Comparison of ENCODE assay signal across 18 cellular contexts in the genomic region with DNA sequence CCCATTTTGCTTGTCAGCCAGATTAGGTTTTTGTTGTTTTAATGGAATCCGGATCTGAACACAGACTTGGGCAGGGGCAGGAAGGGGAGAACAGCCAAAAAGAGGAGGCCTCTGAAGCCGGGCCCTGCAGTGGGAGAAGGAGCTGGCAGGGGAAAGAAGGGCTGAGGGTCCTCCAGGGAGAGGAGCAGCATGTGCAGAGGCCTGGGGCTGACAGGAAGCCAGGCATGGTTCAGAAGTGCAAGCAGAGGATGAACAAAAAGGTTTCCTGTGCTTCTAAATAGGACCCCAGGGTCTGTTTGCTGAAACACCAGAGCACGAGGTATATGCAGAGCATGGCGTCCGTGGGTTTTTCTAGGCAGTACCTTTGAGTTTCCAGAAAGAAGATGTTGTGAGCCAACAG. TPM values are rescaled to one million over a fixed set of nuclear protein-coding genes. Genes with fewer than 3 reads are reported as not detected.
DNase-seq lines count a peak whose midpoint lies in the region; ATAC-seq and TF ChIP-seq lines count a peak whose summit lies in the region.
"Had no signal": no experiment of that assay in that cellular context is flagged by ENCODE, and none has a peak within 500 bp of the region (broad histone marks: within the 10 kb centered on the region; RNA-seq: fewer than 3 reads in every experiment).

No MANE protein-coding gene starts in this region.

- H3K9ac ChIP-seq in DND-41 (ENCODE audit: low read depth, low read length), result no peak overlapping the region
- H3K9ac ChIP-seq: KMS-11 had no signal

- peaks cover 0 to 2% of the 10 kb centered on the region in 2 donors for H3K9me3 Mint-ChIP-seq in stimulated activated naive CD8-positive, alpha-beta T cell treated with anti-CD3 and anti-CD28 coated beads, Interleukin-15, amount 100 ng/mL, for 72 hours
- H3K9me3 Mint-ChIP-seq in activated T-helper 17 cell treated with anti-CD3 and anti-CD28 coated beads, Interleukin-2, amount 50 U/mL, for 72 hours, result no peaks in the 10 kb centered on the region
- H3K9me3 Mint-ChIP-seq: GM23338, IgD-negative memory B cell had no signal

- TF ChIP-seq CTCF in DND-41 (IDR thresholded peaks at IDR 0.05; ENCODE audit: borderline replicate concordance, extremely low read depth, low read length, poor library complexity, severe bottlenecking), result no peak
- TF ChIP-seq CTCF in left ventricle myocardium inferior (IDR thresholded peaks at IDR 0.05; ENCODE audit: borderline replicate concordance), result no peak
- no peak for TF ChIP-seq CTCF in upper lobe of left lung (IDR thresholded peaks at IDR 0.05)

- TF ChIP-seq POLR2A in upper lobe of left lung (IDR thresholded peaks at IDR 0.05), result no peak

- WGBS in thymus, result 71% methylated on average over 5 of the region's 5 CpGs
- 72 to 74% methylated on average over 5 of the region's 5 CpGs for WGBS in upper lobe of left lung, 2 donors

- intact Hi-C loops in left ventricle myocardium inferior (cut with micrococcal nuclease), result loop anchor here (5.0 kb wide), 1 partner anchor 193 kb away; no protein-coding TSS in a partner anchor

- H3K4me2 ChIP-seq in DND-41 (ENCODE audit: insufficient read depth, low read length), result no peak overlapping the region
- H3K4me2 ChIP-seq: GM23338, KMS-11 had no signal

- no peak for TF ChIP-seq EP300 in upper lobe of left lung (IDR thresholded peaks at IDR 0.05)

- DNase-seq in stimulated activated naive CD8-positive, alpha-beta T cell treated with anti-CD3 and anti-CD28 coated beads, Interleukin-15, amount 100 ng/mL, for 72 hours, result no peak
- DNase-seq in stimulated activated naive CD8-positive, alpha-beta T cell treated with anti-CD3 and anti-CD28 coated beads, Interleukin-15, Interleukin-2, amounts not matched to agents 100 U/mL and 50 U/mL, for 24 hours, result no peak
- no peak for DNase-seq in DND-41
- no peak for DNase-seq in left ventricle myocardium inferior
- DNase-seq in activated CD8-positive, alpha-beta memory T cell treated with anti-CD3 and anti-CD28 coated beads for 24 hours, result no peak
- no peak for DNase-seq in upper lobe of left lung
- DNase-seq: COR-L47, NCI-H1048, NCI-H1694 treated with DMSO at 0.1 percent for 48 hours, NCI-H2081, NCI-H2227 treated with DMSO at 0.1 percent for 48 hours had no signal

- H3K27me3 Mint-ChIP-seq in stimulated activated naive CD8-positive, alpha-beta T cell treated with anti-CD3 and anti-CD28 coated beads, Interleukin-15, amount 100 ng/mL, for 72 hours, result no peaks in the 10 kb centered on the region
- H3K27me3 Mint-ChIP-seq in activated T-helper 17 cell treated with anti-CD3 and anti-CD28 coated beads, Interleukin-2, amount 50 U/mL, for 72 hours, result peaks cover 4% of the 10 kb centered on the region

- H2AFZ ChIP-seq in DND-41 (ENCODE audit: low read depth, low read length), result no peak overlapping the region; the same call in 1 of the 2 replicates

- H3K27ac ChIP-seq in DND-41 (ENCODE audit: low read length) (no peak overlapping the region), thymus (ENCODE audit: low read depth) (peak overlapping the region; percentile 33), left ventricle myocardium inferior (replicated peaks) (no peak overlapping the region), upper lobe of left lung (no peak overlapping the region)
- H3K27ac ChIP-seq: KMS-11, RWPE1 had no signal

- no peak overlapping the region for H3K4me3 Mint-ChIP-seq in stimulated activated naive CD8-positive, alpha-beta T cell treated with anti-CD3 and anti-CD28 coated beads, Interleukin-15, amount 100 ng/mL, for 72 hours
- no peak overlapping the region for H3K4me3 Mint-ChIP-seq in activated T-helper 17 cell treated with anti-CD3 and anti-CD28 coated beads, Interleukin-2, amount 50 U/mL, for 72 hours
- H3K4me3 Mint-ChIP-seq: CD14-positive monocyte, GM23338, IgD-negative memory B cell had no signal

- H3K36me3 ChIP-seq in DND-41 (ENCODE audit: insufficient read depth, low read length) (no peaks in the 10 kb centered on the region), thymus (ENCODE audit: control insufficient read depth, insufficient read depth) (no peaks in the 10 kb centered on the region), left ventricle myocardium inferior (no peaks in the 10 kb centered on the region), upper lobe of left lung (no peaks in the 10 kb centered on the region)

- H3K9me3 ChIP-seq in DND-41 (ENCODE audit: insufficient read depth, low read length, severe bottlenecking) (no peaks in the 10 kb centered on the region), thymus (ENCODE audit: control insufficient read depth) (no peaks in the 10 kb centered on the region), left ventricle myocardium inferior (replicated peaks) (no peaks in the 10 kb centered on the region), upper lobe of left lung (no peaks in the 10 kb centered on the region)

- no peaks in the 10 kb centered on the region for H3K27me3 ChIP-seq in DND-41 (ENCODE audit: insufficient read depth, low read length, poor library complexity)
- H3K27me3 ChIP-seq in thymus (ENCODE audit: control insufficient read depth, insufficient read depth), result no peaks in the 10 kb centered on the region
- H3K27me3 ChIP-seq in left ventricle myocardium inferior (ENCODE audit: low read depth), result peaks cover 10% of the 10 kb centered on the region
- H3K27me3 ChIP-seq in upper lobe of left lung, result no peaks in the 10 kb centered on the region

- H3K79me2 ChIP-seq in DND-41 (ENCODE audit: insufficient read depth, low read length), result no peaks in the 10 kb centered on the region

- H3K4me1 ChIP-seq in DND-41 (ENCODE audit: insufficient read depth, low read length) (no peaks in the 10 kb centered on the region), thymus (ENCODE audit: control insufficient read depth, insufficient read depth, low read length) (peaks cover 7% of the 10 kb centered on the region), left ventricle myocardium inferior (peaks cover 20% of the 10 kb centered on the region), upper lobe of left lung (peaks cover 0 to 2% (median 0%) of the 10 kb centered on the region in 4 donors)

- H3K36me3 Mint-ChIP-seq in activated T-helper 17 cell treated with anti-CD3 and anti-CD28 coated beads, Interleukin-2, amount 50 U/mL, for 72 hours (ENCODE audit: low read depth), result no peaks in the 10 kb centered on the region
- H3K36me3 Mint-ChIP-seq: CD14-positive monocyte, IgD-negative memory B cell had no signal

- H3K27ac Mint-ChIP-seq in stimulated activated naive CD8-positive, alpha-beta T cell treated with anti-CD3 and anti-CD28 coated beads, Interleukin-15, amount 100 ng/mL, for 72 hours, result peak overlapping the region; percentile 50 to 53
- peak overlapping the region; percentile 43 for H3K27ac Mint-ChIP-seq in activated T-helper 17 cell treated with anti-CD3 and anti-CD28 coated beads, Interleukin-2, amount 50 U/mL, for 72 hours
- H3K27ac Mint-ChIP-seq: CD14-positive monocyte, GM23338, IgD-negative memory B cell had no signal

- no peak for ATAC-seq in stimulated activated naive CD8-positive, alpha-beta T cell treated with anti-CD3 and anti-CD28 coated beads, Interleukin-15, amount 100 ng/mL, for 72 hours
- no peak for ATAC-seq in stimulated activated naive CD8-positive, alpha-beta T cell treated with anti-CD3 and anti-CD28 coated beads, Interleukin-15, Interleukin-2, amounts not matched to agents 100 U/mL and 50 U/mL, for 24 hours
- ATAC-seq in DND-41 (ENCODE audit: insufficient read depth, low read depth) (0 out of 3 replicates have a peak, but pooled peaks have one; percentile 40), upper lobe of left lung (ENCODE audit: low FRiP score in 2 of 2) (no peak)
- ATAC-seq in activated T-helper 17 cell treated with anti-CD3 and anti-CD28 coated beads, Interleukin-2, amount 50 U/mL, for 72 hours (replicated peaks), result no peak

- H3K4me3 ChIP-seq in DND-41 (ENCODE audit: low read depth in 1 of 2, low read length in 2 of 2) (no peak overlapping the region), thymus (ENCODE audit: low read length) (no peak overlapping the region), left ventricle myocardium inferior (no peak overlapping the region), upper lobe of left lung (no peak overlapping the region)
- H3K4me3 ChIP-seq: GM23338 had no signal

- no peaks in the 10 kb centered on the region for H4K20me1 ChIP-seq in DND-41 (ENCODE audit: insufficient read depth, low read length)

- peaks cover 17% of the 10 kb centered on the region for H3K4me1 Mint-ChIP-seq in stimulated activated naive CD8-positive, alpha-beta T cell treated with anti-CD3 and anti-CD28 coated beads, Interleukin-15, amount 100 ng/mL, for 72 hours
- peaks cover 6% of the 10 kb centered on the region for H3K4me1 Mint-ChIP-seq in activated T-helper 17 cell treated with anti-CD3 and anti-CD28 coated beads, Interleukin-2, amount 50 U/mL, for 72 hours
- H3K4me1 Mint-ChIP-seq: CD14-positive monocyte, IgD-negative memory B cell had no signal

RNA-seq across cellular contexts. Expression of gene POMGNT2, which starts 49.1 kb away (rescaled TPM):
- total RNA-seq in activated T-helper 17 cell treated with anti-CD3 and anti-CD28 coated beads, Interleukin-2, amount 50 U/mL, for 72 hours, result 1 to 10 TPM; 3.7 to 4.5 TPM
- 4.5 TPM for polyA plus RNA-seq in thymus
- total RNA-seq in left ventricle myocardium inferior (21.7 TPM), upper lobe of left lung (10 to 100 TPM; 10.5 to 25.1 (median 14.1) TPM)
